24 cellular contexts compared by ENCODE assay signal in genomic region chrX:130246084-130246483, GRCh38.
"Had no signal": no experiment of that assay in that cellular context is flagged by ENCODE, and none has a peak within 500 bp of the region (broad histone marks: within the 10 kb centered on the region; RNA-seq: fewer than 3 reads in every experiment).

No MANE protein-coding gene starts in this region.

- H3K9me3 ChIP-seq: colonic mucosa, left ventricle myocardium inferior, lower lobe of right lung, right atrium auricular region, sigmoid colon, suprapubic skin, thyroid gland, upper lobe of right lung, vagina had no signal

- H3K4me1 ChIP-seq: colonic mucosa, left ventricle myocardium inferior, lower lobe of right lung, right atrium auricular region, sigmoid colon, suprapubic skin, thyroid gland, upper lobe of right lung, vagina had no signal

- H3K79me2 ChIP-seq: hepatocyte had no signal

- H3K4me2 ChIP-seq: hepatocyte had no signal

- ATAC-seq: left cardiac atrium; lower lobe of right lung; naive thymus-derived CD4-positive, alpha-beta T cell; stimulated activated effector memory CD8-positive, alpha-beta T cell treated with anti-CD3 and anti-CD28 coated beads, Interleukin-12 subunit alpha, Interleukin-12 subunit beta, amount 100 ng/mL, for 72 hours; stimulated activated naive CD8-positive, alpha-beta T cell treated with anti-CD3 and anti-CD28 coated beads, Interleukin-15, Interleukin-2, amounts not matched to agents 100 U/mL and 50 U/mL, for 24 hours; upper lobe of right lung had no signal

- H2AFZ ChIP-seq: hepatocyte had no signal

- H3K27ac ChIP-seq: colonic mucosa, hepatocyte, left ventricle myocardium inferior, lower lobe of right lung, right atrium auricular region, sigmoid colon, suprapubic skin, thyroid gland, upper lobe of right lung, vagina had no signal

- H3K36me3 ChIP-seq: colonic mucosa had no signal

- H3K4me3 ChIP-seq: colonic mucosa, hepatocyte, left ventricle myocardium inferior, lower lobe of right lung, right atrium auricular region, sigmoid colon, suprapubic skin, thyroid gland, upper lobe of right lung, vagina had no signal

- DNase-seq: colonic mucosa; dermis blood vessel endothelial cell; erythroblast; foreskin melanocyte; head of caudate nucleus; kidney; left cardiac atrium; left ventricle myocardium inferior; lower lobe of right lung; midbrain; naive thymus-derived CD4-positive, alpha-beta T cell; nephron progenitor cell; sigmoid colon; small intestine; stimulated activated CD4-positive, alpha-beta T cell treated with anti-CD3 and anti-CD28 coated beads, Interleukin-4, amount 100 ng/mL, for 1 hour; stimulated activated CD8-positive, alpha-beta memory T cell treated with anti-CD3 and anti-CD28 coated beads, Interleukin-4, amount 100 ng/mL, for 48 hours; stimulated activated naive CD8-positive, alpha-beta T cell treated with anti-CD3 and anti-CD28 coated beads, Interleukin-15, Interleukin-2, amounts not matched to agents 100 U/mL and 50 U/mL, for 24 hours; thyroid gland; upper lobe of right lung had no signal

- H3K27me3 ChIP-seq: colonic mucosa, hepatocyte, right atrium auricular region, sigmoid colon, suprapubic skin, thyroid gland, upper lobe of right lung, vagina had no signal
